In genomic region chr3:46927718-46928073, GRCh38 we compare ENCODE assay signal across 12 cellular contexts. TPM values are rescaled to one million over a fixed set of nuclear protein-coding genes. Genes with fewer than 3 reads are reported as not detected.
DNase-seq lines count a peak whose midpoint lies in the region; ATAC-seq and TF ChIP-seq lines count a peak whose summit lies in the region.
"Had no signal": no experiment of that assay in that cellular context is flagged by ENCODE, and none has a peak within 500 bp of the region (broad histone marks: within the 10 kb centered on the region; RNA-seq: fewer than 3 reads in every experiment).

No MANE protein-coding gene starts in this region.

- no peak overlapping the region for H3K4me3 Mint-ChIP-seq in activated naive CD4-positive, alpha-beta T cell treated with anti-CD3 and anti-CD28 coated beads, Interleukin-2, amount 10 ng/mL, durations not matched to agents 7 days and 5 days
- H3K4me3 Mint-ChIP-seq in activated naive CD4-positive, alpha-beta T cell treated with anti-CD3 and anti-CD28 coated beads for 36 hours, result no peak overlapping the region
- H3K4me3 Mint-ChIP-seq in activated B cell treated with CpG ODN at 0.5 μM for 24 hours, result peak overlapping the region; percentile 80

- H3K27me3 ChIP-seq in lung (ENCODE audit: control insufficient read depth, insufficient read depth) (no peaks in the 10 kb centered on the region), tibial nerve (no peaks in the 10 kb centered on the region)

- POLR2A ChIA-PET in activated B cell treated with CpG ODN at 0.5 μM for 24 hours (lab: Charles Lee), result interaction anchor here (0.7 to 15.6 kb wide), 9 partner anchors 11 to 76 kb away, joined by 3 to 189 read pairs (median 5); partner anchors contain the start of genes CCDC12 and NBEAL2

- H3K9me3 Mint-ChIP-seq in activated naive CD4-positive, alpha-beta T cell treated with anti-CD3 and anti-CD28 coated beads, Interleukin-2, amount 10 ng/mL, durations not matched to agents 7 days and 5 days, result peaks cover 15% of the 10 kb centered on the region
- no peaks in the 10 kb centered on the region for H3K9me3 Mint-ChIP-seq in activated naive CD4-positive, alpha-beta T cell treated with anti-CD3 and anti-CD28 coated beads for 36 hours
- peaks cover 4% of the 10 kb centered on the region for H3K9me3 Mint-ChIP-seq in activated B cell treated with CpG ODN at 0.5 μM for 24 hours
- H3K9me3 Mint-ChIP-seq: activated T-cell treated with anti-CD3 and anti-CD28 coated beads, Interleukin-2, amount 50 U/mL, for 72 hours had no signal

- peaks cover 56% of the 10 kb centered on the region for H3K36me3 Mint-ChIP-seq in activated naive CD4-positive, alpha-beta T cell treated with anti-CD3 and anti-CD28 coated beads, Interleukin-2, amount 10 ng/mL, durations not matched to agents 7 days and 5 days
- peaks cover 19% of the 10 kb centered on the region for H3K36me3 Mint-ChIP-seq in activated naive CD4-positive, alpha-beta T cell treated with anti-CD3 and anti-CD28 coated beads for 36 hours (ENCODE audit: low read depth)
- H3K36me3 Mint-ChIP-seq in activated B cell treated with CpG ODN at 0.5 μM for 24 hours (ENCODE audit: low read depth), result peaks cover 42% of the 10 kb centered on the region

- CTCF ChIA-PET in activated naive CD4-positive, alpha-beta T cell treated with anti-CD3 and anti-CD28 coated beads, Interleukin-2, amount 10 ng/mL, durations not matched to agents 7 days and 5 days (lab: Charles Lee), result interaction anchor here (1.0 to 3.1 kb wide), 3 partner anchors 70 to 396 kb away, joined by 3 to 8 read pairs (median 4); no protein-coding TSS in a partner anchor
- CTCF ChIA-PET in activated naive CD4-positive, alpha-beta T cell treated with anti-CD3 and anti-CD28 coated beads for 36 hours (lab: Charles Lee), result interaction anchor here (0.6 to 1.0 kb wide), 3 partner anchors 70 to 432 kb away, joined by 3 to 4 read pairs (median 3); no protein-coding TSS in a partner anchor
- CTCF ChIA-PET in activated B cell treated with CpG ODN at 0.5 μM for 24 hours (lab: Charles Lee), result interaction anchor here (1.5 kb wide), 2 partner anchors 31 to 71 kb away, joined by 3 to 11 read pairs; no protein-coding TSS in a partner anchor

- no peak for DNase-seq in activated naive CD4-positive, alpha-beta T cell treated with anti-CD3 and anti-CD28 coated beads, Interleukin-2, amount 10 ng/mL, durations not matched to agents 7 days and 5 days
- DNase-seq in activated naive CD4-positive, alpha-beta T cell treated with anti-CD3 and anti-CD28 coated beads for 36 hours, result no peak
- DNase-seq in activated B cell treated with CpG ODN at 0.5 μM for 24 hours, result no peak
- no peak for DNase-seq in lung (ENCODE audit: low spot score)
- DNase-seq in tibial nerve (ENCODE audit: low spot score in 2 of 2), result no peak
- DNase-seq in NK-92 (lab: John Stamatoyannopoulos, UW; ENCODE audit: unreplicated experiment), result no peak
- no peak for DNase-seq in pons (ENCODE audit: low spot score)
- DNase-seq: activated T-cell treated with anti-CD3 and anti-CD28 coated beads, Interleukin-2, amount 50 U/mL, for 72 hours; dermis blood vessel endothelial cell; NK-92 treated with Interleukin-12 subunit alpha and Interleukin-12 subunit beta, amount 100 ng/mL, for 24 hours; stimulated activated naive CD8-positive, alpha-beta T cell treated with anti-CD3 and anti-CD28 coated beads, Interleukin-15, amount 100 ng/mL, for 72 hours had no signal

- peak overlapping the region; percentile 48 to 82 for H3K27ac ChIP-seq in lung (ENCODE audit: low read depth in 1 of 2, low read length in 1 of 2)
- H3K27ac ChIP-seq in tibial nerve, result peak overlapping the region in 3 of 4 donors; percentile 60 to 74 (median 73)

- intact Hi-C loops in activated naive CD4-positive, alpha-beta T cell treated with anti-CD3 and anti-CD28 coated beads for 36 hours (cut with micrococcal nuclease), result loop anchor here (5.0 kb wide), 1 partner anchor 395 kb away; no protein-coding TSS in a partner anchor
- intact Hi-C loops in activated B cell treated with CpG ODN at 0.5 μM for 24 hours (cut with micrococcal nuclease), result loop anchor here (1.0 to 5.0 kb wide), 7 partner anchors 26 to 397 kb away; partner anchors contain the start of genes KIF9, KLHL18, NBEAL2 and SETD2

- TF ChIP-seq EP300 in tibial nerve (IDR thresholded peaks at IDR 0.05), result no peak

- TF ChIP-seq POLR2A in tibial nerve (IDR thresholded peaks at IDR 0.05), result no peak

- H3K27me3 Mint-ChIP-seq in activated naive CD4-positive, alpha-beta T cell treated with anti-CD3 and anti-CD28 coated beads, Interleukin-2, amount 10 ng/mL, durations not matched to agents 7 days and 5 days, result no peaks in the 10 kb centered on the region
- no peaks in the 10 kb centered on the region for H3K27me3 Mint-ChIP-seq in activated naive CD4-positive, alpha-beta T cell treated with anti-CD3 and anti-CD28 coated beads for 36 hours (ENCODE audit: low read depth)
- H3K27me3 Mint-ChIP-seq in activated B cell treated with CpG ODN at 0.5 μM for 24 hours, result no peaks in the 10 kb centered on the region
- H3K27me3 Mint-ChIP-seq: stimulated activated naive CD8-positive, alpha-beta T cell treated with anti-CD3 and anti-CD28 coated beads, Interleukin-15, amount 100 ng/mL, for 72 hours had no signal

- H3K4me1 Mint-ChIP-seq in activated naive CD4-positive, alpha-beta T cell treated with anti-CD3 and anti-CD28 coated beads, Interleukin-2, amount 10 ng/mL, durations not matched to agents 7 days and 5 days, result peaks cover 77% of the 10 kb centered on the region
- H3K4me1 Mint-ChIP-seq in activated naive CD4-positive, alpha-beta T cell treated with anti-CD3 and anti-CD28 coated beads for 36 hours (ENCODE audit: low read depth), result peaks cover 55% of the 10 kb centered on the region
- H3K4me1 Mint-ChIP-seq in activated B cell treated with CpG ODN at 0.5 μM for 24 hours, result peaks cover 96% of the 10 kb centered on the region

- peaks cover 25 to 43% of the 10 kb centered on the region in 2 donors for H3K4me1 ChIP-seq in lung (ENCODE audit: control insufficient read depth in 2 of 2, insufficient read depth in 2 of 2, low read length in 2 of 2)
- peaks cover 1 to 86% (median 71%) of the 10 kb centered on the region in 4 donors for H3K4me1 ChIP-seq in tibial nerve

- WGBS in lung, 2 donors, result 80 to 90% methylated on average over 6 of the region's 6 CpGs
- 52 to 64% methylated on average over 4 to 6 of the region's 6 CpGs for WGBS in tibial nerve, 2 donors

- TF ChIP-seq CTCF in activated B cell treated with CpG ODN at 0.5 μM for 24 hours (IDR thresholded peaks at IDR 0.05) (no peak), lung (IDR thresholded peaks at IDR 0.05; ENCODE audit: control extremely low read depth, extremely low read depth) (no peak), tibial nerve (IDR thresholded peaks at IDR 0.05) (no peak)

- peaks cover 4 to 25% of the 10 kb centered on the region in 2 donors for H3K36me3 ChIP-seq in lung (ENCODE audit: control insufficient read depth in 2 of 2, insufficient read depth in 2 of 2, low read length in 2 of 2)
- peaks cover 0 to 40% (median 13%) of the 10 kb centered on the region in 3 donors for H3K36me3 ChIP-seq in tibial nerve

- ATAC-seq in activated B cell treated with CpG ODN at 0.5 μM for 24 hours (ENCODE audit: low read depth) (peak; percentile 11), lung (ENCODE audit: insufficient read depth, low FRiP score) (no peak), HG03442 (IDR thresholded peaks at IDR 0.05; ENCODE audit: unreplicated experiment) (no peak)

- no peak overlapping the region for H3K4me3 ChIP-seq in lung
- no peak overlapping the region for H3K4me3 ChIP-seq in tibial nerve

- H3K9me3 ChIP-seq in lung (ENCODE audit: control insufficient read depth in 2 of 2, insufficient read depth in 1 of 2, low read length in 1 of 2) (no peaks in the 10 kb centered on the region), tibial nerve (no peaks in the 10 kb centered on the region)

- peak overlapping the region; percentile 90 for H3K27ac Mint-ChIP-seq in activated naive CD4-positive, alpha-beta T cell treated with anti-CD3 and anti-CD28 coated beads, Interleukin-2, amount 10 ng/mL, durations not matched to agents 7 days and 5 days
- H3K27ac Mint-ChIP-seq in activated naive CD4-positive, alpha-beta T cell treated with anti-CD3 and anti-CD28 coated beads for 36 hours, result no peak overlapping the region
- H3K27ac Mint-ChIP-seq in activated B cell treated with CpG ODN at 0.5 μM for 24 hours, result peak overlapping the region; percentile 93

RNA-seq across cellular contexts. Expression of gene CCDC12, which starts 48.8 kb away (rescaled TPM):
- 10 to 100 TPM; 37.6 to 43.0 TPM for total RNA-seq in activated naive CD4-positive, alpha-beta T cell treated with anti-CD3 and anti-CD28 coated beads for 36 hours
- total RNA-seq in activated B cell treated with CpG ODN at 0.5 μM for 24 hours (93.8 and 98.4 TPM in 2 replicates), lung (10 to 100 TPM; 34.2 to 64.9 TPM), tibial nerve (10 to 100 TPM; 36.9 to 59.4 (median 50.2) TPM)
- 100 to 1,000 TPM in 1 of 2 donors, 10 to 100 TPM in 1; 75.2 to 129 TPM for polyA plus RNA-seq in lung

RNA-seq across cellular contexts. Expression of gene PTH1R, which starts 50.2 kb away (rescaled TPM):
- total RNA-seq in activated naive CD4-positive, alpha-beta T cell treated with anti-CD3 and anti-CD28 coated beads for 36 hours, result not detected
- not detected in 2 replicates for total RNA-seq in activated B cell treated with CpG ODN at 0.5 μM for 24 hours
- total RNA-seq in lung, result 10 to 100 TPM; 14.7 to 25.1 TPM
- 10 to 100 TPM; 11.2 to 29.7 TPM for polyA plus RNA-seq in lung
- 10 to 100 TPM in 3 of 4 donors, 1 to 10 TPM in 1; 8.1 to 14.3 (median 13.6) TPM for total RNA-seq in tibial nerve
- total RNA-seq: activated T-cell treated with anti-CD3 and anti-CD28 coated beads, Interleukin-2, amount 50 U/mL, for 72 hours had no signal

RNA-seq across cellular contexts. Expression of gene NBEAL2, which starts 51.8 kb away (rescaled TPM):
- total RNA-seq in activated naive CD4-positive, alpha-beta T cell treated with anti-CD3 and anti-CD28 coated beads for 36 hours, result 10 to 100 TPM; 85.0 to 92.4 TPM
- total RNA-seq in activated B cell treated with CpG ODN at 0.5 μM for 24 hours (79.8 and 98.6 TPM in 2 replicates), lung (100 to 1,000 TPM in 1 of 2 donors, 10 to 100 TPM in 1; 64.4 to 167 TPM), tibial nerve (10 to 100 TPM; 25.3 to 92.1 (median 26.6) TPM)
- 100 to 1,000 TPM; 105 to 191 TPM for polyA plus RNA-seq in lung
